In genomic region chr13:111129465-111130110, GRCh38 we compare ENCODE assay signal across 11 cellular contexts. TPM values are rescaled to one million over a fixed set of nuclear protein-coding genes. Genes with fewer than 3 reads are reported as not detected.
A peak's percentile ranks its signal among the peaks of the same experiment; 100 is the strongest.
DNase-seq lines count a peak whose midpoint lies in the region; ATAC-seq and TF ChIP-seq lines count a peak whose summit lies in the region.
"Had no signal": no experiment of that assay in that cellular context is flagged by ENCODE, and none has a peak within 500 bp of the region (broad histone marks: within the 10 kb centered on the region; RNA-seq: fewer than 3 reads in every experiment).

No MANE protein-coding gene starts in this region.

- H3K4ac ChIP-seq in neuronal stem cell (ENCODE audit: low read length): no peak overlapping the region

- H4K8ac ChIP-seq in neuronal stem cell (ENCODE audit: low read depth, low read length): no peak overlapping the region

- no peak overlapping the region for H3K4me3 ChIP-seq in neuronal stem cell (ENCODE audit: low read length in 2 of 2)

- H2BK15ac ChIP-seq in neuronal stem cell (ENCODE audit: low read length): no peak overlapping the region

- no peak for TF ChIP-seq CTCF in GM10266 (IDR thresholded peaks at IDR 0.05; ENCODE audit: control insufficient read depth, insufficient read depth, low read depth, missing control alignments)

- DNase-seq in GM10266 (ENCODE audit: extremely low spot score) (peak; percentile 68), neuronal stem cell (ENCODE audit: low spot score) (no peak), SK-N-DZ (ENCODE audit: low spot score) (no peak), SKM-1 (lab: John Stamatoyannopoulos, UW; ENCODE audit: unreplicated experiment) (no peak), AG08396 (ENCODE audit: low spot score) (no peak)
- DNase-seq: ACHN; central memory CD4-positive, alpha-beta T cell; foreskin keratinocyte had no signal

- no peak overlapping the region for H3K23ac ChIP-seq in neuronal stem cell (ENCODE audit: low read depth, low read length, poor library complexity)

- H3K27ac ChIP-seq in neuronal stem cell (replicated peaks; ENCODE audit: low read length): no peak overlapping the region
- H3K27ac ChIP-seq: foreskin keratinocyte had no signal

- no peak overlapping the region for H2BK5ac ChIP-seq in neuronal stem cell (ENCODE audit: low read length)

- peak overlapping the region in 3 of 4 donors; percentile 38 to 84 (median 65) for H3K4me3 Mint-ChIP-seq in IgD-negative memory B cell

- H3K18ac ChIP-seq in neuronal stem cell (ENCODE audit: low read length): no peak overlapping the region

- H3K79me1 ChIP-seq in neuronal stem cell (ENCODE audit: low read depth, low read length): peaks cover 2% of the 10 kb centered on the region

- H3K36me3 Mint-ChIP-seq in IgD-negative memory B cell: peaks cover 2% of the 10 kb centered on the region

- H2AK5ac ChIP-seq in neuronal stem cell (ENCODE audit: low read depth, low read length): no peak overlapping the region

- H3K27me3 ChIP-seq in neuronal stem cell (ENCODE audit: control insufficient read depth in 3 of 3, insufficient read depth in 3 of 3, low read depth in 1 of 3, low read length in 3 of 3): no peaks in the 10 kb centered on the region

- H3K9me3 ChIP-seq in neuronal stem cell (replicated peaks in 1 of 2; ENCODE audit: control insufficient read depth in 2 of 2, insufficient read depth in 1 of 2, low read depth in 1 of 2, low read length in 2 of 2): no peaks in the 10 kb centered on the region

- no peak overlapping the region for H4K91ac ChIP-seq in neuronal stem cell (ENCODE audit: low read depth, low read length, poor library complexity)

- H3K4me1 Mint-ChIP-seq in IgD-negative memory B cell: peaks cover 6 to 16% (median 7%) of the 10 kb centered on the region in 3 donors

- H2BK120ac ChIP-seq in neuronal stem cell (ENCODE audit: low read depth, low read length): no peak overlapping the region

- H3K27ac Mint-ChIP-seq in IgD-negative memory B cell: peak overlapping the region in 1 of 3 donors; percentile 71

- no CpG with 5 or more reads among the region's 9 CpGs for whole genome bisulfite sequencing in neuronal stem cell (ENCODE audit: extremely low coverage in 2 of 2, insufficient read length in 2 of 2, insufficient replicate concordance in 1 of 2), 2 donors

- no peaks in the 10 kb centered on the region for H3K9me3 Mint-ChIP-seq in IgD-negative memory B cell

- peaks cover 10% of the 10 kb centered on the region for H3K27me3 Mint-ChIP-seq in IgD-negative memory B cell

- peak; percentile 94 for ATAC-seq in GM19397 (IDR thresholded peaks at IDR 0.05; ENCODE audit: unreplicated experiment)
- ATAC-seq in HG02884 (IDR thresholded peaks at IDR 0.05; ENCODE audit: unreplicated experiment): peak; percentile 100
- ATAC-seq: foreskin keratinocyte had no signal

- no peak overlapping the region for H3K4me2 ChIP-seq in neuronal stem cell (ENCODE audit: insufficient read depth, low read length, poor library complexity, severe bottlenecking)

- H2BK12ac ChIP-seq in neuronal stem cell (ENCODE audit: low read length): no peak overlapping the region

- no peak overlapping the region for H3K14ac ChIP-seq in neuronal stem cell (ENCODE audit: low read length)

- H3K9ac ChIP-seq in neuronal stem cell (ENCODE audit: low read depth, low read length, poor library complexity): no peak overlapping the region

- peaks cover 0 to 6% of the 10 kb centered on the region in 2 donors for H3K36me3 ChIP-seq in neuronal stem cell (replicated peaks in 1 of 2; ENCODE audit: control insufficient read depth in 2 of 2, insufficient read depth in 2 of 2, low read length in 2 of 2)

- no peaks in the 10 kb centered on the region for H3K4me1 ChIP-seq in neuronal stem cell (ENCODE audit: control insufficient read depth in 2 of 2, insufficient read depth in 1 of 2, low read depth in 1 of 2, low read length in 2 of 2)
- H3K4me1 ChIP-seq: foreskin keratinocyte had no signal

- H2AFZ ChIP-seq in neuronal stem cell (ENCODE audit: low read length): no peak overlapping the region

RNA-seq across cellular contexts. Expression of gene ARHGEF7, which starts 14.5 kb away (rescaled TPM):
- polyA plus RNA-seq in IgD-negative memory B cell: 15.5 TPM
- 43.9 TPM for polyA plus RNA-seq in neuronal stem cell (2013, experiment 1 of 2)
- polyA plus RNA-seq in neuronal stem cell (2013, experiment 2 of 2): 44.8 TPM
- polyA plus RNA-seq in SK-N-DZ (2014; cell fraction: cytosol; rRNA removed): 25.8 and 36.0 TPM in 2 replicates
- polyA plus RNA-seq in SK-N-DZ (2014; cell fraction: nucleus; rRNA removed): 49.1 and 94.3 TPM in 2 replicates
